ENCODE assay signal across 33 cellular contexts in genomic region chr2:178848335-178848734, GRCh38.
"Had no signal": no experiment of that assay in that cellular context is flagged by ENCODE, and none has a peak within 500 bp of the region (broad histone marks: within the 10 kb centered on the region; RNA-seq: fewer than 3 reads in every experiment).

No MANE protein-coding gene starts in this region.

- H3K4me1 ChIP-seq: adrenal gland, body of pancreas, breast epithelium had no signal

- ATAC-seq: activated CD4-positive, alpha-beta T cell treated with anti-CD3 and anti-CD28 coated beads for 36 hours; activated CD4-positive, CD25-positive, alpha-beta regulatory T cell treated with anti-CD3 and anti-CD28 coated beads, Interleukin-2, amount 50 U/mL, for 24 hours; activated CD8-positive, alpha-beta memory T cell treated with anti-CD3 and anti-CD28 coated beads, Interleukin-2, amount 10 ng/mL, durations not matched to agents 7 days and 5 days; activated CD8-positive, alpha-beta T cell treated with anti-CD3 and anti-CD28 coated beads, Interleukin-2, amount 10 ng/mL, durations not matched to agents 7 days and 5 days; activated naive CD4-positive, alpha-beta T cell treated with anti-CD3 and anti-CD28 coated beads, Interleukin-2, amount 50 U/mL, for 72 hours; body of pancreas; WTC11 had no signal

- H3K36me3 ChIP-seq: adrenal gland, brain microvascular endothelial cell, breast epithelium had no signal

- H3K9me3 ChIP-seq: adrenal gland, body of pancreas, breast epithelium had no signal

- H3K27me3 ChIP-seq: adrenal gland, body of pancreas, brain microvascular endothelial cell, breast epithelium had no signal

- H3K4me3 ChIP-seq: adrenal gland, body of pancreas, breast epithelium had no signal

- DNase-seq: activated CD4-positive, alpha-beta memory T cell treated with anti-CD3 and anti-CD28 coated beads, Interleukin-2, amount 10 ng/mL, durations not matched to agents 7 days and 5 days; activated CD4-positive, alpha-beta T cell treated with anti-CD3 and anti-CD28 coated beads for 1 hour; activated CD4-positive, alpha-beta T cell treated with anti-CD3 and anti-CD28 coated beads for 36 hours; activated CD4-positive, alpha-beta T cell treated with anti-CD3 and anti-CD28 coated beads for 48 hours; activated CD4-positive, alpha-beta T cell treated with anti-CD3 and anti-CD28 coated beads, Interleukin-2, amount 10 ng/mL, durations not matched to agents 7 days and 5 days; activated CD4-positive, alpha-beta T cell treated with anti-CD3 and anti-CD28 coated beads, Interleukin-2, amount 50 U/mL, for 48 hours; activated CD4-positive, CD25-positive, alpha-beta regulatory T cell; activated CD8-positive, alpha-beta memory T cell treated with anti-CD3 and anti-CD28 coated beads for 24 hours; activated CD8-positive, alpha-beta memory T cell treated with anti-CD3 and anti-CD28 coated beads, Interleukin-2, amount 10 ng/mL, durations not matched to agents 7 days and 5 days; activated CD8-positive, alpha-beta memory T cell treated with anti-CD3 and anti-CD28 coated beads, Interleukin-2, amount 50 U/mL, for 48 hours; activated CD8-positive, alpha-beta T cell treated with anti-CD3 and anti-CD28 coated beads, Interleukin-2, amount 10 ng/mL, durations not matched to agents 7 days and 5 days; activated effector memory CD4-positive, alpha-beta T cell treated with Interleukin-2 at 50 U/mL for 16 hours; activated gamma-delta T cell; activated naive CD4-positive, alpha-beta T cell treated with anti-CD3 and anti-CD28 coated beads for 36 hours; activated naive CD4-positive, alpha-beta T cell treated with anti-CD3 and anti-CD28 coated beads, Interleukin-2, amount 50 U/mL, for 16 hours; activated naive CD8-positive, alpha-beta T cell treated with anti-CD3 and anti-CD28 coated beads for 36 hours; activated T-cell treated with anti-CD3 and anti-CD28 coated beads, Interleukin-2, amount 50 U/mL, for 24 hours; activated T-cell treated with anti-CD3 and anti-CD28 coated beads, Interleukin-2, amount 50 U/mL, for 48 hours; adrenal gland; amniotic stem cell; aorta; body of pancreas; brain microvascular endothelial cell; central memory CD4-positive, alpha-beta T cell; T-helper 1 cell; T-helper 2 cell; T-helper 9 cell; WERI-Rb-1 had no signal

- H3K27ac ChIP-seq: adrenal gland, body of pancreas, brain microvascular endothelial cell, breast epithelium, WERI-Rb-1 had no signal

- FAIRE-seq: astrocyte had no signal
